ENCODE assay signal across 8 cellular contexts in genomic region chr3:153159771-153160397, GRCh38. TPM values are rescaled to one million over a fixed set of nuclear protein-coding genes. Genes with fewer than 3 reads are reported as not detected.
DNase-seq lines count a peak whose midpoint lies in the region; ATAC-seq, FAIRE-seq and TF ChIP-seq lines count a peak whose summit lies in the region.

No MANE protein-coding gene starts in this region.

- intact Hi-C loops in activated CD4-positive, alpha-beta T cell treated with anti-CD3 and anti-CD28 coated beads for 36 hours (cut with DNase I, micrococcal nuclease) = loop anchor here (1.0 to 10.0 kb wide), 9 partner anchors 22 to 1958 kb away; partner anchors contain the start of gene GPR171 (in 1 of the 2)
- intact Hi-C loops in testis (cut with DNase I; ENCODE audit: low total_unique reads) = no loop called here

- no peak for TF ChIP-seq POLR2A in testis (IDR thresholded peaks at IDR 0.05)

- H3K36me3 Mint-ChIP-seq in activated CD4-positive, alpha-beta T cell treated with anti-CD3 and anti-CD28 coated beads for 36 hours (ENCODE audit: low read depth) = peaks cover 10% of the 10 kb centered on the region
- peaks cover 2% of the 10 kb centered on the region for H3K36me3 Mint-ChIP-seq in astrocyte (ENCODE audit: low read depth, unreplicated experiment)

- TF ChIP-seq CTCF in astrocyte (IDR thresholded peaks at IDR 0.05; ENCODE audit: insufficient read depth, low read depth, low read length) = no peak
- TF ChIP-seq CTCF in liver (IDR thresholded peaks at IDR 0.05; ENCODE audit: low read depth, low read length, missing input control) = no peak
- TF ChIP-seq CTCF in testis (IDR thresholded peaks at IDR 0.05) = no peak

- H3K4me1 Mint-ChIP-seq in activated CD4-positive, alpha-beta T cell treated with anti-CD3 and anti-CD28 coated beads for 36 hours = peaks cover 18% of the 10 kb centered on the region
- peaks cover 14% of the 10 kb centered on the region for H3K4me1 Mint-ChIP-seq in astrocyte (ENCODE audit: low read depth, unreplicated experiment)

- peaks cover 29% of the 10 kb centered on the region for H3K79me2 ChIP-seq in astrocyte (ENCODE audit: insufficient read depth, low read length)

- POLR2A ChIA-PET in activated CD4-positive, alpha-beta T cell treated with anti-CD3 and anti-CD28 coated beads for 36 hours (lab: Charles Lee) = interaction anchor here (0.5 to 1.5 kb wide), 4 partner anchors 29 to 843 kb away, joined by 3 to 5 read pairs (median 4); no protein-coding TSS in a partner anchor

- H3K27me3 ChIP-seq in astrocyte (ENCODE audit: insufficient read depth, low read length) (no peaks in the 10 kb centered on the region), liver (ENCODE audit: control insufficient read depth in 4 of 4, insufficient read depth in 4 of 4, low read length in 3 of 4) (no peaks in the 10 kb centered on the region), testis (no peaks in the 10 kb centered on the region)

- no peaks in the 10 kb centered on the region for H3K9me3 Mint-ChIP-seq in activated CD4-positive, alpha-beta T cell treated with anti-CD3 and anti-CD28 coated beads for 36 hours (ENCODE audit: low read depth)
- peaks cover 2% of the 10 kb centered on the region for H3K9me3 Mint-ChIP-seq in astrocyte (ENCODE audit: unreplicated experiment)

- peak overlapping the region; percentile 82 for H2AFZ ChIP-seq in astrocyte (ENCODE audit: low read depth, low read length)

- ATAC-seq in activated CD4-positive, alpha-beta T cell treated with anti-CD3 and anti-CD28 coated beads for 36 hours = no peak

- H3K9ac ChIP-seq in astrocyte (ENCODE audit: low read length) (peak overlapping the region; percentile 88), liver (ENCODE audit: low read depth in 1 of 2, low read length in 2 of 2) (peak overlapping the region; percentile 79 to 98)

- H3K27ac Mint-ChIP-seq in activated CD4-positive, alpha-beta T cell treated with anti-CD3 and anti-CD28 coated beads for 36 hours = peak overlapping the region; percentile 97
- H3K27ac Mint-ChIP-seq in astrocyte (ENCODE audit: unreplicated experiment) = peak overlapping the region; percentile 99

- H3K36me3 ChIP-seq in astrocyte (ENCODE audit: insufficient read depth, low read length) (no peaks in the 10 kb centered on the region), liver (ENCODE audit: control insufficient read depth in 4 of 4, insufficient read depth in 3 of 4, low read depth in 1 of 4, low read length in 3 of 4) (no peaks in the 10 kb centered on the region), testis (ENCODE audit: low read depth, missing control alignments) (no peaks in the 10 kb centered on the region)

- H3K4me3 Mint-ChIP-seq in activated CD4-positive, alpha-beta T cell treated with anti-CD3 and anti-CD28 coated beads for 36 hours = peak overlapping the region; percentile 97
- H3K4me3 Mint-ChIP-seq in astrocyte (ENCODE audit: unreplicated experiment) = peak overlapping the region; percentile 95

- H4K20me1 ChIP-seq in astrocyte (ENCODE audit: insufficient read depth, low read length) = peaks cover 25% of the 10 kb centered on the region

- H3K27ac ChIP-seq in astrocyte (ENCODE audit: low read depth, low read length) (peak overlapping the region; percentile 93), liver (ENCODE audit: low read depth in 1 of 2, low read length in 2 of 2) (peak overlapping the region; percentile 86 to 99), testis (peak overlapping the region; percentile 61 to 94)

- DNase-seq in activated CD4-positive, alpha-beta T cell treated with anti-CD3 and anti-CD28 coated beads for 36 hours = no peak
- no peak for DNase-seq in activated CD4-positive, alpha-beta T cell treated with anti-CD3 and anti-CD28 coated beads for 4 hours
- no peak for DNase-seq in astrocyte (ENCODE audit: low read depth)
- DNase-seq in testis = no peak
- no peak for DNase-seq in stimulated activated naive CD4-positive, alpha-beta T cell treated with Interleukin-2 at 50 U/mL for 16 hours (lab: John Stamatoyannopoulos, UW)
- DNase-seq in cortex of kidney (lab: John Stamatoyannopoulos, UW) = no peak
- no peak for DNase-seq in activated CD8-positive, alpha-beta memory T cell treated with anti-CD3 and anti-CD28 coated beads, Interleukin-2, amount 50 U/mL, for 4 hours

- peak overlapping the region; percentile 96 for H3K4me2 ChIP-seq in astrocyte (ENCODE audit: low read length)

- H3K4me3 ChIP-seq in astrocyte (ENCODE audit: insufficient read depth, low read depth, low read length) (peak overlapping the region; percentile 77), liver (ENCODE audit: low read depth in 1 of 3, low read length in 3 of 3) (peak overlapping the region; percentile 70 to 98 (median 71)), testis (peak overlapping the region; percentile 77 to 96)

- no peak for FAIRE-seq in astrocyte (lab: Jason Lieb, UNC)

- CTCF ChIA-PET in activated CD4-positive, alpha-beta T cell treated with anti-CD3 and anti-CD28 coated beads for 36 hours (lab: Charles Lee) = interaction anchor here (0.6 to 2.0 kb wide), 4 partner anchors 50 to 799 kb away, joined by 3 to 6 read pairs (median 4); no protein-coding TSS in a partner anchor

- 78% methylated on average over 9 of the region's 9 CpGs for WGBS in liver
- WGBS in testis, 2 donors = 58 to 61% methylated on average over 9 of the region's 9 CpGs

- H3K27me3 Mint-ChIP-seq in activated CD4-positive, alpha-beta T cell treated with anti-CD3 and anti-CD28 coated beads for 36 hours = no peaks in the 10 kb centered on the region
- no peaks in the 10 kb centered on the region for H3K27me3 Mint-ChIP-seq in astrocyte (ENCODE audit: low read depth, unreplicated experiment)

- H3K4me1 ChIP-seq in astrocyte (ENCODE audit: insufficient read depth, low read length) = peaks cover 11% of the 10 kb centered on the region
- H3K4me1 ChIP-seq in liver (ENCODE audit: control insufficient read depth in 4 of 4, insufficient read depth in 4 of 4, low read length in 3 of 4) = peaks cover 7 to 43% (median 22%) of the 10 kb centered on the region in 4 donors
- H3K4me1 ChIP-seq in testis = no peaks in the 10 kb centered on the region

- H3K9me3 ChIP-seq in astrocyte (ENCODE audit: insufficient read depth, low read depth, low read length) (no peaks in the 10 kb centered on the region), liver (ENCODE audit: control insufficient read depth in 4 of 4, low read length in 3 of 4) (no peaks in the 10 kb centered on the region), testis (no peaks in the 10 kb centered on the region)

- TF ChIP-seq RAD21 in liver (IDR thresholded peaks at IDR 0.05) = no peak

TF ChIP-seq in liver, 16 proteins besides CTCF, POLR2A, EP300 and RAD21 (continues in another document):
- no peak for TF ChIP-seq MAX (IDR thresholded peaks at IDR 0.05)
- TF ChIP-seq SP1 (IDR thresholded peaks at IDR 0.05) = no peak
- TF ChIP-seq HNF4G (IDR thresholded peaks at IDR 0.05) = no peak
- no peak for TF ChIP-seq FOXA1 (IDR thresholded peaks at IDR 0.05)
- TF ChIP-seq ATF3 (IDR thresholded peaks at IDR 0.05) = no peak
- no peak for TF ChIP-seq REST (IDR thresholded peaks at IDR 0.05)
- TF ChIP-seq FOXA2 (IDR thresholded peaks at IDR 0.05) = no peak
- no peak for TF ChIP-seq HNF4A (conservative IDR thresholded peaks at IDR 0.05)
- TF ChIP-seq EGR1 (IDR thresholded peaks at IDR 0.05; ENCODE audit: low read depth in 2 of 2) = no peak

RNA-seq across cellular contexts. Expression of gene RAP2B, which starts 2.1 kb away (rescaled TPM):
- 10 to 100 TPM; 10.4 TPM for total RNA-seq in activated CD4-positive, alpha-beta T cell treated with anti-CD3 and anti-CD28 coated beads for 36 hours
- 42.2 and 45.4 TPM in 2 replicates for total RNA-seq in astrocyte
- 1 to 10 TPM; 3.9 to 7.8 TPM for total RNA-seq in liver
- polyA plus RNA-seq in liver = 1 to 10 TPM; 1.3 to 2.4 TPM
- 10 to 100 TPM in 1 of 2 donors, 1 to 10 TPM in 1; 8.6 to 11.8 TPM for total RNA-seq in testis
- polyA plus RNA-seq in testis (ENCODE audit: insufficient read depth, low read depth, low replicate concordance) = 3.9 TPM
